ENCODE assay signal across 9 cellular contexts in genomic region chr14:21852061-21852664, GRCh38.
DNase-seq lines count a peak whose midpoint lies in the region; TF ChIP-seq lines count a peak whose summit lies in the region.
"Had no signal": no experiment of that assay in that cellular context is flagged by ENCODE, and none has a peak within 500 bp of the region (broad histone marks: within the 10 kb centered on the region; RNA-seq: fewer than 3 reads in every experiment).

No MANE protein-coding gene starts in this region.

- H3K27ac Mint-ChIP-seq in Caco-2 (ENCODE audit: unreplicated experiment) (no peak overlapping the region), HFFc6 (no peak overlapping the region)

- no peak overlapping the region for H3K27ac ChIP-seq in uterus
- H3K27ac ChIP-seq: thoracic aorta had no signal

- H3K4me3 Mint-ChIP-seq in Caco-2 (ENCODE audit: unreplicated experiment) (no peak overlapping the region), HFFc6 (no peak overlapping the region)

- BruUV-seq in Caco-2 (replicated peaks; lab: Mats Ljungman, UMichigan), result no TSS peak

- H3K4me3 ChIP-seq in Caco-2 (ENCODE audit: low read depth, low read length) (no peak overlapping the region), kidney epithelial cell (ENCODE audit: low read depth, low read length) (no peak overlapping the region), uterus (no peak overlapping the region)
- H3K4me3 ChIP-seq: thoracic aorta had no signal

- intact Hi-C loops in Caco-2 (cut with micrococcal nuclease; ENCODE audit: unreplicated experiment), result no loop called here
- intact Hi-C loops in uterus (cut with DNase I; ENCODE audit: low total_unique reads), result no loop called here

- POLR2A ChIA-PET in Caco-2 (lab: Charles Lee), result interaction anchor here (0.7 kb wide), 1 partner anchor 375 kb away, joined by 4 read pairs; the partner anchor contains the start of genes RAB2B and TOX4

- TF ChIP-seq CTCF in Caco-2 (IDR thresholded peaks at IDR 0.05; ENCODE audit: insufficient read depth in 1 of 2, low read depth in 1 of 2, low read length in 1 of 2, severe bottlenecking in 1 of 2, unreplicated experiment in 1 of 2) (peak; percentile 69 to 84), HFFc6 (IDR thresholded peaks at IDR 0.05) (peak; percentile 64; the same call in 1 of the 2 replicates), kidney epithelial cell (IDR thresholded peaks at IDR 0.05; ENCODE audit: insufficient read depth, low read length, poor library complexity, severe bottlenecking) (peak; percentile 91), uterus (IDR thresholded peaks at IDR 0.05) (peak in 1 of 4 experiments; percentile 26)

- H3K9me3 Mint-ChIP-seq in Caco-2 (ENCODE audit: unreplicated experiment) (no peaks in the 10 kb centered on the region), HFFc6 (peaks cover 56% of the 10 kb centered on the region)

- H3K27me3 ChIP-seq in Caco-2 (replicated peaks; ENCODE audit: control insufficient read depth, insufficient read depth, low read length), result no peaks in the 10 kb centered on the region
- H3K27me3 ChIP-seq in kidney epithelial cell (ENCODE audit: control insufficient read depth, insufficient read depth, low read length), result no peaks in the 10 kb centered on the region
- H3K27me3 ChIP-seq in uterus, result no peaks in the 10 kb centered on the region

- no peaks in the 10 kb centered on the region for H3K36me3 Mint-ChIP-seq in Caco-2 (ENCODE audit: insufficient read depth, unreplicated experiment)
- H3K36me3 Mint-ChIP-seq in HFFc6 (ENCODE audit: low read depth), result no peaks in the 10 kb centered on the region

- H3K9me3 ChIP-seq in Caco-2 (no peaks in the 10 kb centered on the region), uterus (no peaks in the 10 kb centered on the region)
- H3K9me3 ChIP-seq: thoracic aorta had no signal

- H3K4me1 Mint-ChIP-seq in Caco-2 (ENCODE audit: low read depth, unreplicated experiment) (no peaks in the 10 kb centered on the region), HFFc6 (ENCODE audit: low read depth) (no peaks in the 10 kb centered on the region)

- peak; percentile 46 to 55 for DNase-seq in Caco-2
- DNase-seq in HFFc6, result peak; percentile 0
- DNase-seq in T-helper 1 cell, result peak; percentile 24 to 68 (median 41)
- peak; percentile 31 for DNase-seq in amniotic epithelial cell (ENCODE audit: low read depth)
- no peak for DNase-seq in kidney epithelial cell (ENCODE audit: low read depth)
- peak; percentile 58 to 62 for DNase-seq in stimulated activated CD4-positive, alpha-beta T cell treated with anti-CD3 and anti-CD28 coated beads, Interleukin-4, amount 100 ng/mL, for 4 hours
- DNase-seq in NCI-H774 (lab: John Stamatoyannopoulos, UW), result no peak
- DNase-seq in uterus, result no peak

- H3K27me3 Mint-ChIP-seq in Caco-2 (ENCODE audit: insufficient read depth, unreplicated experiment), result peaks cover 17% of the 10 kb centered on the region
- H3K27me3 Mint-ChIP-seq in HFFc6 (ENCODE audit: insufficient read depth), result no peaks in the 10 kb centered on the region; the same call in 1 of the 2 replicates

- CTCF ChIA-PET in Caco-2 (lab: Charles Lee), result interaction anchor here (0.6 to 2.6 kb wide), 11 partner anchors 9 to 209 kb away, joined by 3 to 11 read pairs (median 3); no protein-coding TSS in a partner anchor

- no peak for TF ChIP-seq POLR2A in uterus (IDR thresholded peaks at IDR 0.05)

- H3K36me3 ChIP-seq in Caco-2 (ENCODE audit: control insufficient read depth, insufficient read depth, low read length) (no peaks in the 10 kb centered on the region), kidney epithelial cell (ENCODE audit: control insufficient read depth, insufficient read depth, low read length) (no peaks in the 10 kb centered on the region), uterus (no peaks in the 10 kb centered on the region)
- H3K36me3 ChIP-seq: thoracic aorta had no signal

- no peaks in the 10 kb centered on the region for H3K4me1 ChIP-seq in Caco-2
- H3K4me1 ChIP-seq in uterus, result no peaks in the 10 kb centered on the region

Comparison
In these comparisons a context has a peak if more than half of its experiments do, and no peak if none do; other contexts are left out.
1. DNase-seq: peak in Caco-2 (2 of 2), HFFc6 (single experiment), T-helper 1 cell (5 of 5), amniotic epithelial cell (single experiment) and stimulated activated CD4-positive, alpha-beta T cell treated with anti-CD3 and anti-CD28 coated beads, Interleukin-4, amount 100 ng/mL, for 4 hours (2 of 2); none in kidney epithelial cell (single experiment), NCI-H774 (single experiment) and uterus (0 of 2).